ENCODE assay signal across 9 cellular contexts in genomic region chr9:17906841-17907779, GRCh38.
DNase-seq lines count a peak whose midpoint lies in the region; ATAC-seq and TF ChIP-seq lines count a peak whose summit lies in the region.
"Had no signal": no experiment of that assay in that cellular context is flagged by ENCODE, and none has a peak within 500 bp of the region (broad histone marks: within the 10 kb centered on the region; RNA-seq: fewer than 3 reads in every experiment).

No MANE protein-coding gene starts in this region.

- BruUV-seq in PC-9 (replicated peaks; lab: Mats Ljungman, UMichigan), result no TSS peak

- no peaks in the 10 kb centered on the region for H3K4me1 Mint-ChIP-seq in activated CD4-positive, alpha-beta T cell treated with anti-CD3 and anti-CD28 coated beads, Interleukin-2, amount 10 ng/mL, durations not matched to agents 24 days and 14 days

- no peaks in the 10 kb centered on the region for H3K36me3 ChIP-seq in left ventricle myocardium inferior
- H3K36me3 ChIP-seq in PC-9 (ENCODE audit: low read depth), result no peaks in the 10 kb centered on the region

- TF ChIP-seq CTCF in left ventricle myocardium inferior (IDR thresholded peaks at IDR 0.05; ENCODE audit: borderline replicate concordance), result no peak
- TF ChIP-seq CTCF in omental fat pad (IDR thresholded peaks at IDR 0.05), result no peak
- TF ChIP-seq CTCF in PC-9 (conservative IDR thresholded peaks at IDR 0.05), result no peak

- H3K9me3 Mint-ChIP-seq in activated CD4-positive, alpha-beta T cell treated with anti-CD3 and anti-CD28 coated beads, Interleukin-2, amount 10 ng/mL, durations not matched to agents 24 days and 14 days, result no peaks in the 10 kb centered on the region

- POLR2A ChIA-PET in PC-9 (lab: Charles Lee; ENCODE audit: unreplicated experiment), result no interaction called here

- H3K4me3 ChIP-seq in left ventricle myocardium inferior, result peak overlapping the region; percentile 60
- H3K4me3 ChIP-seq in PC-9, result no peak overlapping the region

- no peaks in the 10 kb centered on the region for H4K20me1 ChIP-seq in PC-9 (ENCODE audit: insufficient read depth)

- H3K27ac ChIP-seq in left ventricle myocardium inferior (replicated peaks) (no peak overlapping the region), PC-9 (no peak overlapping the region)

- ATAC-seq in Right ventricle myocardium inferior (peak; percentile 44), omental fat pad (ENCODE audit: low FRiP score) (peak; percentile 10), HG03457 (IDR thresholded peaks at IDR 0.05; ENCODE audit: unreplicated experiment) (no peak), GM21528 (IDR thresholded peaks at IDR 0.05; ENCODE audit: low FRiP score, unreplicated experiment) (no peak)

- H3K9me3 ChIP-seq in left ventricle myocardium inferior (replicated peaks), result no peaks in the 10 kb centered on the region
- no peaks in the 10 kb centered on the region for H3K9me3 ChIP-seq in PC-9 (ENCODE audit: insufficient read depth, low read depth)

- no peaks in the 10 kb centered on the region for H3F3A ChIP-seq in PC-9 (ENCODE audit: insufficient read depth, low read depth)

- H3K79me2 ChIP-seq in PC-9 (ENCODE audit: low read depth), result no peaks in the 10 kb centered on the region

- peaks cover 19% of the 10 kb centered on the region for H3K4me1 ChIP-seq in left ventricle myocardium inferior
- H3K4me1 ChIP-seq in PC-9 (replicated peaks; ENCODE audit: insufficient read depth), result no peaks in the 10 kb centered on the region

- no peak overlapping the region for H3K27ac Mint-ChIP-seq in activated CD4-positive, alpha-beta T cell treated with anti-CD3 and anti-CD28 coated beads, Interleukin-2, amount 10 ng/mL, durations not matched to agents 24 days and 14 days

- DNase-seq in Right ventricle myocardium inferior (ENCODE audit: missing footprints) (peak; percentile 44), cardiac septum (ENCODE audit: low spot score) (no peak), left ventricle myocardium inferior (no peak), omental fat pad (ENCODE audit: low spot score) (no peak), PC-9 (no peak)
- no peak for DNase-seq in activated CD4-positive, alpha-beta T cell treated with anti-CD3 and anti-CD28 coated beads, Interleukin-2, amount 10 ng/mL, durations not matched to agents 24 days and 14 days
- DNase-seq: GF-D8 had no signal

- H3K27me3 ChIP-seq in left ventricle myocardium inferior (ENCODE audit: low read depth), result peaks cover 65% of the 10 kb centered on the region
- peaks cover 3% of the 10 kb centered on the region; the same call in 1 of the 2 replicates for H3K27me3 ChIP-seq in PC-9 (ENCODE audit: insufficient read depth, low read depth)

- H3K36me3 Mint-ChIP-seq in activated CD4-positive, alpha-beta T cell treated with anti-CD3 and anti-CD28 coated beads, Interleukin-2, amount 10 ng/mL, durations not matched to agents 24 days and 14 days (ENCODE audit: low read depth), result no peaks in the 10 kb centered on the region

- no peak overlapping the region for H2AFZ ChIP-seq in PC-9

- CTCF ChIA-PET in PC-9 (lab: Charles Lee), result no interaction called here

- H3K27me3 Mint-ChIP-seq in activated CD4-positive, alpha-beta T cell treated with anti-CD3 and anti-CD28 coated beads, Interleukin-2, amount 10 ng/mL, durations not matched to agents 24 days and 14 days, result peaks cover 10% of the 10 kb centered on the region

- no peak overlapping the region for H3K4me2 ChIP-seq in PC-9

- H3K9me2 ChIP-seq in PC-9 (ENCODE audit: insufficient read depth), result no peaks in the 10 kb centered on the region

- H3K4me3 Mint-ChIP-seq in activated CD4-positive, alpha-beta T cell treated with anti-CD3 and anti-CD28 coated beads, Interleukin-2, amount 10 ng/mL, durations not matched to agents 24 days and 14 days, result no peak overlapping the region

- intact Hi-C loops in Right ventricle myocardium inferior (cut with DNase I), result no loop called here
- intact Hi-C loops in cardiac septum (cut with DNase I), result no loop called here
- intact Hi-C loops in left ventricle myocardium inferior (cut with micrococcal nuclease), result no loop called here
- intact Hi-C loops in PC-9 (cut with micrococcal nuclease; ENCODE audit: unreplicated experiment), result no loop called here
- intact Hi-C loops in activated CD4-positive, alpha-beta T cell treated with anti-CD3 and anti-CD28 coated beads, Interleukin-2, amount 10 ng/mL, durations not matched to agents 24 days and 14 days (cut with micrococcal nuclease), result no loop called here

Comparison
In these comparisons a context has a peak if more than half of its experiments do, and no peak if none do; other contexts are left out.
1. ATAC-seq: peak in Right ventricle myocardium inferior (single experiment) and omental fat pad (single experiment); none in HG03457 (single experiment) and GM21528 (single experiment).